ENCODE assay signal across 1 cellular context in genomic region chr15:75672646-75673425, GRCh38.
TF ChIP-seq lines count a peak whose summit lies in the region.

No MANE protein-coding gene starts in this region.

TF ChIP-seq in HEK293, 187 proteins besides CTCF, POLR2A, EP300 and RAD21:
- peak; percentile 17; the same call in 1 of the 2 replicates for TF ChIP-seq ZNF18 (tag by site-specific recombination; IDR thresholded peaks at IDR 0.05)
- peak; percentile 25; the same call in 1 of the 2 replicates for TF ChIP-seq ZFP69B (tag by site-specific recombination; IDR thresholded peaks at IDR 0.05)
- peak; percentile 60 for TF ChIP-seq ZNF335 (tag by site-specific recombination; conservative IDR thresholded peaks at IDR 0.05)
- TF ChIP-seq ZBTB6 (tag by site-specific recombination; IDR thresholded peaks at IDR 0.05) = no peak
- TF ChIP-seq ZNF398 (tag by site-specific recombination; IDR thresholded peaks at IDR 0.05) = peak; percentile 57
- TF ChIP-seq ZNF324 (tag by site-specific recombination; IDR thresholded peaks at IDR 0.05) = no peak
- TF ChIP-seq ZNF600 (tag by site-specific recombination; IDR thresholded peaks at IDR 0.05) = peak; percentile 97
- TF ChIP-seq GLIS2 (tag by site-specific recombination; IDR thresholded peaks at IDR 0.05) = no peak
- 0 out of 2 replicates have a peak, but pooled peaks have one; percentile 57 for TF ChIP-seq ZNF692 (tag by site-specific recombination; IDR thresholded peaks at IDR 0.05)
- TF ChIP-seq ZNF639 (tag by site-specific recombination; IDR thresholded peaks at IDR 0.05) = no peak
- TF ChIP-seq ZBTB48 (tag by site-specific recombination; IDR thresholded peaks at IDR 0.05) = peak; percentile 54; the same call in 1 of the 2 replicates
- TF ChIP-seq ZNF341 (tag by site-specific recombination; IDR thresholded peaks at IDR 0.05; ENCODE audit: low read depth) = peak; percentile 54; the same call in 1 of the 2 replicates
- TF ChIP-seq ZBTB20 (tag by site-specific recombination; IDR thresholded peaks at IDR 0.05) = peak; percentile 49; the same call in 1 of the 2 replicates
- TF ChIP-seq ZNF488 (tag by site-specific recombination; IDR thresholded peaks at IDR 0.05) = no peak
- TF ChIP-seq OVOL3 (tag by site-specific recombination; IDR thresholded peaks at IDR 0.05) = no peak
- no peak for TF ChIP-seq ZBTB11 (tag by site-specific recombination; conservative IDR thresholded peaks at IDR 0.05; ENCODE audit: low read depth)
- 0 out of 2 replicates have a peak, but pooled peaks have one; percentile 14 for TF ChIP-seq ZNF423 (tag by site-specific recombination; IDR thresholded peaks at IDR 0.05)
- TF ChIP-seq ZFP37 (tag by site-specific recombination; IDR thresholded peaks at IDR 0.05) = 0 out of 2 replicates have a peak, but pooled peaks have one; percentile 13
- TF ChIP-seq HIC1 (tag by site-specific recombination; IDR thresholded peaks at IDR 0.05) = peak; percentile 68; the same call in 1 of the 2 replicates
- TF ChIP-seq ZNF629 (tag by site-specific recombination; IDR thresholded peaks at IDR 0.05) = no peak
- no peak for TF ChIP-seq SP2 (tag by site-specific recombination; IDR thresholded peaks at IDR 0.05)
- TF ChIP-seq ZNF571 (tag by site-specific recombination; IDR thresholded peaks at IDR 0.05) = no peak
- TF ChIP-seq OSR2 (tag by site-specific recombination; IDR thresholded peaks at IDR 0.05) = peak; percentile 48; the same call in 1 of the 2 replicates
- TF ChIP-seq AEBP2 (tag by site-specific recombination; IDR thresholded peaks at IDR 0.05; ENCODE audit: borderline replicate concordance) = no peak
TF ChIP-seq in HEK293: peak in this region for 13.
